ENCODE assay signal across 20 cellular contexts in genomic region chr9:78533500-78533899, GRCh38.
"Had no signal": no experiment of that assay in that cellular context is flagged by ENCODE, and none has a peak within 500 bp of the region (broad histone marks: within the 10 kb centered on the region; RNA-seq: fewer than 3 reads in every experiment).

No MANE protein-coding gene starts in this region.

- H3K36me3 ChIP-seq: cardiac muscle cell, heart right ventricle, sigmoid colon, spleen had no signal

- DNase-seq: activated gamma-delta T cell treated with Interleukin-2 at 50 U/mL for 16 hours; activated T-cell treated with anti-CD3 and anti-CD28 coated beads, Interleukin-2, amount 50 U/mL, for 1 hour; cortex of kidney; heart right ventricle; left colon; nephron progenitor cell; nucleus accumbens; retina; sigmoid colon; spleen; stimulated activated CD4-positive, alpha-beta T cell treated with anti-CD3 and anti-CD28 coated beads, Interleukin-4, amount 100 ng/mL, for 1 hour; stimulated activated naive CD4-positive, alpha-beta T cell; T-cell; testis had no signal

- H3K4me1 ChIP-seq: sigmoid colon, spleen, testis had no signal

- FAIRE-seq: endometrium, keratinocyte, TTC549 had no signal

- H3K9me3 ChIP-seq: sigmoid colon, testis had no signal

- ATAC-seq: activated naive CD4-positive, alpha-beta T cell treated with anti-CD3 and anti-CD28 coated beads, Interleukin-2, amount 50 U/mL, for 72 hours; heart right ventricle; left colon; T-cell; WTC11 had no signal

- H3K27ac ChIP-seq: cardiac muscle cell, heart right ventricle, sigmoid colon, spleen, testis had no signal

- H3K27me3 ChIP-seq: cardiac muscle cell, heart right ventricle, sigmoid colon, spleen, testis had no signal

- H3K4me3 ChIP-seq: cardiac muscle cell, heart right ventricle, sigmoid colon, spleen, testis had no signal
